Comparison of ENCODE assay signal across 9 cellular contexts in genomic region chr7:75534727-75535307, GRCh38. TPM values are rescaled to one million over a fixed set of nuclear protein-coding genes. Genes with fewer than 3 reads are reported as not detected.
DNase-seq lines count a peak whose midpoint lies in the region; ATAC-seq, FAIRE-seq and TF ChIP-seq lines count a peak whose summit lies in the region.
"Had no signal": no experiment of that assay in that cellular context is flagged by ENCODE, and none has a peak within 500 bp of the region (broad histone marks: within the 10 kb centered on the region; RNA-seq: fewer than 3 reads in every experiment).

No MANE protein-coding gene starts in this region.

- CTCF ChIA-PET in AG04450 (lab: Charles Lee) = interaction anchor here (2.2 kb wide), 1 partner anchor 228 kb away, joined by 9 read pairs; no protein-coding TSS in a partner anchor

- POLR2A ChIA-PET in AG04450 (lab: Yijun Ruan, JAX) = no interaction called here

- H3K4me1 ChIP-seq in suprapubic skin = no peaks in the 10 kb centered on the region
- H3K4me1 ChIP-seq: right lobe of liver had no signal

- no peak for FAIRE-seq in HTR-8/SVneo (lab: Jason Lieb, UNC)
- FAIRE-seq in bronchial epithelial cell (lab: Jason Lieb, UNC) = no peak
- no peak for FAIRE-seq in frontal cortex (lab: Jason Lieb, UNC)

- ATAC-seq in GM18868 (IDR thresholded peaks at IDR 0.05; ENCODE audit: unreplicated experiment) = peak; percentile 93

- H3K27me3 ChIP-seq in AG04450 (ENCODE audit: control insufficient read depth, insufficient read depth, low read length) (peaks cover 3% of the 10 kb centered on the region), bronchial epithelial cell (ENCODE audit: control insufficient read depth, insufficient read depth, low read length) (no peaks in the 10 kb centered on the region), suprapubic skin (no peaks in the 10 kb centered on the region), H7 (ENCODE audit: control insufficient read depth, insufficient read depth, low read length) (no peaks in the 10 kb centered on the region)
- H3K27me3 ChIP-seq: right lobe of liver had no signal

- H3K27ac ChIP-seq in AG04450 (ENCODE audit: low read depth, low read length) (no peak overlapping the region), suprapubic skin (no peak overlapping the region), coronary artery (no peak overlapping the region)
- H3K27ac ChIP-seq: right lobe of liver had no signal

- WGBS in suprapubic skin = 76% methylated on average over 8 of the region's 8 CpGs

- no peaks in the 10 kb centered on the region for H3K36me3 ChIP-seq in bronchial epithelial cell (ENCODE audit: control insufficient read depth, insufficient read depth, low read length)
- peaks cover 38% of the 10 kb centered on the region for H3K36me3 ChIP-seq in suprapubic skin
- peaks cover 27% of the 10 kb centered on the region for H3K36me3 ChIP-seq in H7 (replicated peaks; ENCODE audit: control insufficient read depth, insufficient read depth, low read length)

- H3K4me3 ChIP-seq in AG04450 (ENCODE audit: low read depth, low read length) (no peak overlapping the region), bronchial epithelial cell (ENCODE audit: low read depth, low read length) (no peak overlapping the region), suprapubic skin (no peak overlapping the region), H7 (ENCODE audit: insufficient read depth, low read depth, low read length) (no peak overlapping the region), coronary artery (no peak overlapping the region)
- H3K4me3 ChIP-seq: right lobe of liver had no signal

- no peak for TF ChIP-seq CTCF in AG04450 (IDR thresholded peaks at IDR 0.05; ENCODE audit: low read depth, low read length)
- TF ChIP-seq CTCF in bronchial epithelial cell (IDR thresholded peaks at IDR 0.05; ENCODE audit: insufficient read depth, low read length, severe bottlenecking) = no peak
- no peak for TF ChIP-seq CTCF in suprapubic skin (IDR thresholded peaks at IDR 0.05)
- TF ChIP-seq CTCF in coronary artery (IDR thresholded peaks at IDR 0.05) = no peak

- no peak for TF ChIP-seq POLR2A in suprapubic skin (IDR thresholded peaks at IDR 0.05)

- TF ChIP-seq EP300 in suprapubic skin (IDR thresholded peaks at IDR 0.05) = no peak

- DNase-seq in AG04450 (ENCODE audit: low read depth, low spot score) = peak; percentile 29
- DNase-seq in HTR-8/SVneo (ENCODE audit: insufficient read length, low spot score) = peak; percentile 22
- peak; percentile 14 for DNase-seq in bronchial epithelial cell (ENCODE audit: low read depth)
- DNase-seq in suprapubic skin (ENCODE audit: low spot score in 2 of 2) = no peak
- no peak for DNase-seq in frontal cortex (ENCODE audit: low spot score in 2 of 2)
- no peak for DNase-seq in H7
- no peak for DNase-seq in coronary artery (ENCODE audit: low spot score)

- H3K9me3 ChIP-seq in AG04450 (ENCODE audit: control insufficient read depth, insufficient read depth, low read length) = no peaks in the 10 kb centered on the region
- H3K9me3 ChIP-seq in suprapubic skin = no peaks in the 10 kb centered on the region
- H3K9me3 ChIP-seq: right lobe of liver had no signal

RNA-seq across cellular contexts. Expression of gene SPDYE5, which starts 42.7 kb away (rescaled TPM):
- polyA plus RNA-seq in AG04450 (2011; rRNA removed) = not detected in 2 replicates
- not detected in 2 replicates for polyA minus RNA-seq in AG04450 (2011; rRNA and poly(A)+ RNA removed)
- total RNA-seq in bronchial epithelial cell (not detected in 2 replicates), suprapubic skin (not detected), frontal cortex (not detected)
- not detected in 2 replicates for total RNA-seq in H7 (2014; rRNA removed; shearing (Covaris generic))
- total RNA-seq: right lobe of liver had no signal

RNA-seq across cellular contexts. Expression of gene POM121C, which starts 48.7 kb away (rescaled TPM):
- polyA plus RNA-seq in AG04450 (2011; rRNA removed) = 7.4 and 9.3 TPM in 2 replicates
- polyA minus RNA-seq in AG04450 (2011; rRNA and poly(A)+ RNA removed) = 25.0 and 25.1 TPM in 2 replicates
- 7.4 and 12.1 TPM in 2 replicates for total RNA-seq in bronchial epithelial cell
- 10 to 100 TPM; 26.1 to 46.8 (median 30.1) TPM for total RNA-seq in suprapubic skin
- total RNA-seq in frontal cortex = 14.3 TPM
- total RNA-seq in H7 (2014; rRNA removed; shearing (Covaris generic)) = 8.4 and 13.2 TPM in 2 replicates

Comparison
In these comparisons a context has a peak if more than half of its experiments do, and no peak if none do; other contexts are left out.
1. DNase-seq: peak in AG04450 (single experiment), HTR-8/SVneo (single experiment) and bronchial epithelial cell (single experiment); none in suprapubic skin (0 of 2), frontal cortex (0 of 2), H7 (single experiment) and coronary artery (single experiment).